ENCODE assay signal across 30 cellular contexts in the genomic region with DNA sequence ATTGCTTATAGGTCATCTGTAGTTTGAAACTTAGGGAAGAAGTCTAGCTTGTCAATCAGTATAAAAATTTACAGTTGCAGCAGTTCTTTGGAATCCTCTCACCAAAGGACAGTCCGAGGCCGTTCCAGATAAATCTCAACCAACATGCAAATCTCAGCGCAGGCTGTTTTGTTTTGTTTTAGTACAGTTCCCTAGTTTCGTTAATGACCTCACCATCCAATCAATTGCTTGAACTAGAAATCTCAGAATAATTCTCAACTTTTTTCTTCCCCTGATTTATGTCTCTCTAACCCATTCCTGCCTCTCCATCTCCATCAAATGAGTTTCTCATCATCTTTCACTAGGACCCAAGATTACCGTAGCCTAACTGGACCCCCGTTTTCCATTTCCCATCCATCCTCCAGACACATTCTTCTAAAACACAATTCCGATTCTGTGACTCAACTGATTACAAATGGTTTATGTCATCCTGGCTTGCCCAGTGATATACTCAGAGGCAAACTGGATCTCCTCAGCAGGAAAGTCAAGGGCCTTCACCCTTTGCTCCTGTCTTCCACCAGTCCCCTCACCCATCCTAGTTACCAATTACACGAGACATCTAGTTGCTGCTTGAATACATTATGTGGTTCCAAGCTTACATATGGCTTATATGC. TPM values are rescaled to one million over a fixed set of nuclear protein-coding genes. Genes with fewer than 3 reads are reported as not detected.
A peak's percentile ranks its signal among the peaks of the same experiment; 100 is the strongest.
DNase-seq lines count a peak whose midpoint lies in the region; ATAC-seq, FAIRE-seq and TF ChIP-seq lines count a peak whose summit lies in the region.
"Had no signal": no experiment of that assay in that cellular context is flagged by ENCODE, and none has a peak within 500 bp of the region (broad histone marks: within the 10 kb centered on the region; RNA-seq: fewer than 3 reads in every experiment).

No MANE protein-coding gene starts in this region.

- BruUV-seq in K562 (replicated peaks; lab: Mats Ljungman, UMichigan) = no TSS peak

- H3K27ac ChIP-seq in K562 (ENCODE audit: extremely low read depth, low read depth, low read length) (no peak overlapping the region), heart left ventricle (peak overlapping the region in 10 of 12 donors; percentile 9 to 95 (median 85))
- H3K27ac ChIP-seq: dorsolateral prefrontal cortex, epithelial cell of prostate, HL-60, SJSA1 had no signal

- no peaks in the 10 kb centered on the region for H3K36me3 Mint-ChIP-seq in HFFc6 (ENCODE audit: low read depth)
- H3K36me3 Mint-ChIP-seq in activated naive CD8-positive, alpha-beta T cell treated with anti-CD3 and anti-CD28 coated beads, Interleukin-2, amount 50 U/mL, for 24 hours (ENCODE audit: low read depth) = peaks cover 2% of the 10 kb centered on the region
- H3K36me3 Mint-ChIP-seq: type B pancreatic cell had no signal

- H3K27me3 ChIP-seq in K562 (ENCODE audit: control insufficient read depth in 2 of 2, insufficient read depth in 2 of 2, low read length in 2 of 2) (no peaks in the 10 kb centered on the region), heart left ventricle (no peaks in the 10 kb centered on the region)
- H3K27me3 ChIP-seq: dorsolateral prefrontal cortex, MG63, SJSA1 had no signal

- 78% methylated on average over 8 of the region's 8 CpGs for WGBS in K562 (ENCODE audit: insufficient coverage, low coverage, missing lambda C conversion rate)
- 51 to 56% (median 54%) methylated on average over 8 of the region's 8 CpGs for WGBS in heart left ventricle, 4 donors

- peaks cover 6% of the 10 kb centered on the region; the same call in 1 of the 2 replicates for H3K9me3 ChIP-seq in K562 (replicated peaks; ENCODE audit: control insufficient read depth, insufficient read depth, low read depth, low read length)
- H3K9me3 ChIP-seq in heart left ventricle = peaks cover 0 to 15% (median 8%) of the 10 kb centered on the region in 12 donors
- H3K9me3 ChIP-seq: SJSA1 had no signal

- no peak overlapping the region for H3K4me3 ChIP-seq in K562
- H3K4me3 ChIP-seq in heart left ventricle = peak overlapping the region in 8 of 12 donors; percentile 4 to 53 (median 40)
- H3K4me3 ChIP-seq: dorsolateral prefrontal cortex, MG63, mucosa of descending colon, SJSA1 had no signal

- no peak for TF ChIP-seq EP300 in K562 (IDR thresholded peaks at IDR 0.05; ENCODE audit: low read length)

- TF ChIP-seq CTCF in HFFc6 (IDR thresholded peaks at IDR 0.05) = no peak
- no peak for TF ChIP-seq CTCF in K562 (IDR thresholded peaks at IDR 0.05 in 2 of 3, conservative IDR thresholded peaks at IDR 0.05 in 1 of 3; ENCODE audit: insufficient read depth in 2 of 3, low read depth in 1 of 3, low read length in 3 of 3)
- no peak for TF ChIP-seq CTCF in heart left ventricle (IDR thresholded peaks at IDR 0.05)

- DNase-seq in HFFc6 = peak; percentile 31
- no peak for DNase-seq in K562 (ENCODE audit: extremely low read depth in 1 of 4, low spot score in 3 of 4)
- DNase-seq in heart left ventricle = no peak
- no peak for DNase-seq in activated naive CD8-positive, alpha-beta T cell treated with anti-CD3 and anti-CD28 coated beads, Interleukin-2, amount 50 U/mL, for 24 hours
- DNase-seq in NCI-H2196 treated with DMSO at 0.1 percent for 48 hours (lab: John Stamatoyannopoulos, UW; ENCODE audit: unreplicated experiment) = no peak
- DNase-seq: activated CD4-positive, alpha-beta T cell treated with anti-CD3 and anti-CD28 coated beads, Interleukin-2, amount 50 U/mL, for 48 hours; activated gamma-delta T cell; caudate nucleus; COR-L47; dorsolateral prefrontal cortex; MG63; mucosa of descending colon; NCI-H1436; NCI-H526; small intestine; stimulated activated CD4-positive, alpha-beta T cell treated with anti-CD3 and anti-CD28 coated beads, Interleukin-4, amount 100 ng/mL, for 1 hour; stimulated activated naive CD8-positive, alpha-beta T cell treated with anti-CD3 and anti-CD28 coated beads, Interleukin-15, Interleukin-2, amounts not matched to agents 100 U/mL and 50 U/mL, for 24 hours; T-helper 17 cell had no signal

- ATAC-seq in K562 = no peak
- peak in 2 of 4 donors; percentile 46 to 49 for ATAC-seq in heart left ventricle
- no peak for ATAC-seq in activated naive CD8-positive, alpha-beta T cell treated with anti-CD3 and anti-CD28 coated beads, Interleukin-2, amount 50 U/mL, for 24 hours
- no peak for ATAC-seq in SK-N-SH treated with all-trans-retinoic acid at 6 μM for 48 hours
- no peak for ATAC-seq in GM19397 (IDR thresholded peaks at IDR 0.05; ENCODE audit: unreplicated experiment)
- ATAC-seq: mucosa of descending colon; stimulated activated naive CD8-positive, alpha-beta T cell treated with anti-CD3 and anti-CD28 coated beads, Interleukin-15, Interleukin-2, amounts not matched to agents 100 U/mL and 50 U/mL, for 24 hours; T-helper 17 cell; WTC11 had no signal

- H3K36me3 ChIP-seq in K562 (ENCODE audit: control insufficient read depth, insufficient read depth, low read length) (no peaks in the 10 kb centered on the region), heart left ventricle (peaks cover 0 to 3% (median 0%) of the 10 kb centered on the region in 9 donors)
- H3K36me3 ChIP-seq: MG63, SJSA1 had no signal

- peak overlapping the region; percentile 6 for H3K27ac Mint-ChIP-seq in HFFc6
- H3K27ac Mint-ChIP-seq in activated naive CD8-positive, alpha-beta T cell treated with anti-CD3 and anti-CD28 coated beads, Interleukin-2, amount 50 U/mL, for 24 hours = no peak overlapping the region
- H3K27ac Mint-ChIP-seq: IgD-negative memory B cell, progenitor cell of endocrine pancreas, T-helper 17 cell, type B pancreatic cell, WTC11 had no signal

- intact Hi-C loops in K562 (cut with micrococcal nuclease) = loop anchor here (10.0 kb wide), 1 partner anchor 429 kb away; a partner anchor contains a TSS
- intact Hi-C loops in heart left ventricle (cut with DNase I) = loop anchor here in 1 of 10 donors (10.0 kb wide), 1 partner anchor 449 kb away; no protein-coding TSS in a partner anchor

- no peak for TF ChIP-seq RAD21 in K562 (CRISPR knock-in tag; conservative IDR thresholded peaks at IDR 0.05 in 1 of 2, IDR thresholded peaks at IDR 0.05 in 1 of 2)

- in situ Hi-C loops in K562 (cut with MboI) = loop anchor here (25.0 kb wide), 2 partner anchors 627 to 802 kb away; a partner anchor contains a TSS

- TF ChIP-seq POLR2A in K562 (conservative IDR thresholded peaks at IDR 0.05) (no peak), heart left ventricle (IDR thresholded peaks at IDR 0.05) (no peak)

- H3K4me3 Mint-ChIP-seq in HFFc6 = peak overlapping the region; percentile 3
- no peak overlapping the region for H3K4me3 Mint-ChIP-seq in activated naive CD8-positive, alpha-beta T cell treated with anti-CD3 and anti-CD28 coated beads, Interleukin-2, amount 50 U/mL, for 24 hours
- H3K4me3 Mint-ChIP-seq: IgD-negative memory B cell, neural crest cell, T-helper 17 cell, type B pancreatic cell, WTC11 had no signal

- H4K20me1 ChIP-seq in K562 (replicated peaks; ENCODE audit: control insufficient read depth, insufficient read depth, low read length) = no peaks in the 10 kb centered on the region

- no peak overlapping the region for H2AFZ ChIP-seq in K562 (ENCODE audit: low read depth, low read length)

- H3K27me3 Mint-ChIP-seq in HFFc6 (ENCODE audit: insufficient read depth) = no peaks in the 10 kb centered on the region; the same call in 1 of the 2 replicates
- H3K27me3 Mint-ChIP-seq in activated naive CD8-positive, alpha-beta T cell treated with anti-CD3 and anti-CD28 coated beads, Interleukin-2, amount 50 U/mL, for 24 hours = no peaks in the 10 kb centered on the region
- H3K27me3 Mint-ChIP-seq: T-helper 17 cell had no signal

- no peak overlapping the region for H3K9ac ChIP-seq in K562 (ENCODE audit: insufficient read depth in 1 of 2, low read depth in 2 of 2, low read length in 2 of 2)

- no peaks in the 10 kb centered on the region for H3K9me3 Mint-ChIP-seq in HFFc6
- peaks cover 17% of the 10 kb centered on the region for H3K9me3 Mint-ChIP-seq in activated naive CD8-positive, alpha-beta T cell treated with anti-CD3 and anti-CD28 coated beads, Interleukin-2, amount 50 U/mL, for 24 hours

- no peak for FAIRE-seq in K562 (lab: Jason Lieb, UNC)
- FAIRE-seq: small intestine had no signal

- POLR2A ChIA-PET in K562 (lab: Yijun Ruan, JAX) = interaction anchor here (0.9 to 1.0 kb wide), 2 partner anchors 9 to 435 kb away, joined by 3 read pairs; no protein-coding TSS in a partner anchor

- no peak overlapping the region for H3K4me2 ChIP-seq in K562 (ENCODE audit: insufficient read depth, low read length)

- CTCF ChIA-PET in K562 (lab: Yijun Ruan, JAX; ENCODE audit: low intra/inter-chr PET ratio) = no interaction called here

- H3K79me2 ChIP-seq in K562 (ENCODE audit: control insufficient read depth, insufficient read depth, low read length) = no peaks in the 10 kb centered on the region

- no peaks in the 10 kb centered on the region for H3K9me1 ChIP-seq in K562 (ENCODE audit: control insufficient read depth, insufficient read depth, low read length)

- H3K4me1 ChIP-seq in K562 (replicated peaks in 1 of 2; ENCODE audit: control insufficient read depth in 2 of 2, insufficient read depth in 2 of 2, low read length in 2 of 2) (peaks cover 19 to 50% of the 10 kb centered on the region in 2 experiments), heart left ventricle (peaks cover 0 to 10% (median 1%) of the 10 kb centered on the region in 12 donors)

- peaks cover 17% of the 10 kb centered on the region for H3K4me1 Mint-ChIP-seq in HFFc6 (ENCODE audit: low read depth)
- H3K4me1 Mint-ChIP-seq in activated naive CD8-positive, alpha-beta T cell treated with anti-CD3 and anti-CD28 coated beads, Interleukin-2, amount 50 U/mL, for 24 hours = peaks cover 4% of the 10 kb centered on the region
- H3K4me1 Mint-ChIP-seq: IgD-negative memory B cell, neural crest cell had no signal

RNA-seq across cellular contexts. Expression of a gene that starts 1.3 kb away (rescaled TPM):
- total RNA-seq in HFFc6 (2021; fragmentation: NEBNext Ultra II Directional; extraction: Animal tissue kit (Norgen Biotek cat#: 25700)) = not detected
- total RNA-seq in K562 (2011; cell fraction: chromatin; rRNA removed; ENCODE audit: low replicate concordance) = 0.21 TPM in 1 of 2 replicates, not detected in the other
- total RNA-seq in K562 (2011; cell fraction: nucleolus; rRNA removed) = not detected in 2 replicates
- total RNA-seq in K562 (2011; cell fraction: nucleoplasm; rRNA removed) = not detected in 2 replicates
- total RNA-seq in K562 (2014; rRNA removed) (0.05 TPM in 1 of 2 replicates, not detected in the other), K562 (2014; rRNA removed; fragmentation: Illumina TruSeq; extraction: Trizol) (0.13 TPM in 1 of 2 replicates, not detected in the other), K562 (2015; rRNA removed; fragmentation: Illumina TruSeq; extraction: Trizol) (not detected in 2 replicates), K562 (2021) (0.20 TPM in 1 of 2 replicates, not detected in the other), heart left ventricle (100 to 1,000 TPM in 2 of 9 donors, 10 to 100 TPM in 7; 14.5 to 130 (median 50.0) TPM)
- polyA plus RNA-seq in K562 (2011; rRNA removed) (0.05 TPM in 1 of 2 replicates, not detected in the other), K562 (2014; fragmentation: Illumina TruSeq; extraction: Trizol) (0.08 and 0.10 TPM in 2 replicates), K562 (2014; fragmentation: Nextera tagmentation; extraction: Ambion mirVana) (under 1 TPM; 0.14 to 0.35 TPM), K562 (2014; rRNA removed) (0.05 TPM in 1 of 2 replicates, not detected in the other), heart left ventricle (100 to 1,000 TPM in 1 of 2 donors, 1 to 10 TPM in 1; 2.6 to 105 TPM)
- polyA plus RNA-seq in K562 (2011; cell fraction: cytosol; rRNA removed) = 0.04 TPM in 1 of 2 replicates, not detected in the other
- not detected in 2 replicates for polyA plus RNA-seq in K562 (2011; cell fraction: nucleus; rRNA removed)
- 0.07 and 0.09 TPM in 2 replicates for polyA plus RNA-seq in K562 (2012)
- not detected in 2 replicates for polyA minus RNA-seq in K562 (2011; rRNA and poly(A)+ RNA removed)
- polyA minus RNA-seq in K562 (2011; cell fraction: cytosol; rRNA and poly(A)+ RNA removed) = not detected in 2 replicates
- not detected in 2 replicates for polyA minus RNA-seq in K562 (2011; cell fraction: nucleus; rRNA and poly(A)+ RNA removed)
- total RNA-seq: mucosa of descending colon, neural crest cell, progenitor cell of endocrine pancreas, SJSA1, T-helper 17 cell, WTC11 had no signal
- polyA plus RNA-seq: adipose tissue, BJ, IgD-negative memory B cell, small intestine had no signal

RNA-seq across cellular contexts. Expression of a gene that starts 10.3 kb away (rescaled TPM):
- 10 to 100 TPM; 11.6 to 16.5 (median 15.5) TPM for total RNA-seq in HFFc6 (2021; fragmentation: NEBNext Ultra II Directional; extraction: Animal tissue kit (Norgen Biotek cat#: 25700))
- total RNA-seq in K562 (2011; cell fraction: chromatin; rRNA removed; ENCODE audit: low replicate concordance) = 71.2 and 77.5 TPM in 2 replicates
- 28.5 and 36.1 TPM in 2 replicates for total RNA-seq in K562 (2011; cell fraction: nucleolus; rRNA removed)
- total RNA-seq in K562 (2011; cell fraction: nucleoplasm; rRNA removed) = 34.3 and 37.7 TPM in 2 replicates
- total RNA-seq in K562 (2014; rRNA removed) (20.1 and 22.6 TPM in 2 replicates), K562 (2014; rRNA removed; fragmentation: Illumina TruSeq; extraction: Trizol) (32.1 and 34.4 TPM in 2 replicates), K562 (2015; rRNA removed; fragmentation: Illumina TruSeq; extraction: Trizol) (29.7 and 29.8 TPM in 2 replicates), K562 (2021) (29.0 and 31.8 TPM in 2 replicates), heart left ventricle (10 to 100 TPM; 15.0 to 31.8 (median 21.1) TPM)
- polyA plus RNA-seq in K562 (2011; rRNA removed) (9.3 and 10.8 TPM in 2 replicates), K562 (2014; fragmentation: Illumina TruSeq; extraction: Trizol) (14.6 and 16.6 TPM in 2 replicates), K562 (2014; fragmentation: Nextera tagmentation; extraction: Ambion mirVana) (1 to 10 TPM; 6.0 to 8.3 TPM), K562 (2014; rRNA removed) (12.3 and 13.9 TPM in 2 replicates), heart left ventricle (10 to 100 TPM in 1 of 2 donors, 1 to 10 TPM in 1; 8.4 to 13.4 TPM)
- 5.0 and 8.8 TPM in 2 replicates for polyA plus RNA-seq in K562 (2011; cell fraction: cytosol; rRNA removed)
- 11.0 and 11.1 TPM in 2 replicates for polyA plus RNA-seq in K562 (2011; cell fraction: nucleus; rRNA removed)
- 13.2 and 15.1 TPM in 2 replicates for polyA plus RNA-seq in K562 (2012)
- 37.7 and 51.3 TPM in 2 replicates for polyA minus RNA-seq in K562 (2011; rRNA and poly(A)+ RNA removed)
- 22.4 and 30.3 TPM in 2 replicates for polyA minus RNA-seq in K562 (2011; cell fraction: cytosol; rRNA and poly(A)+ RNA removed)
- 10.8 and 25.4 TPM in 2 replicates for polyA minus RNA-seq in K562 (2011; cell fraction: nucleus; rRNA and poly(A)+ RNA removed)

RNA-seq across cellular contexts. Expression of a gene that starts 54.5 kb away (rescaled TPM):
- 10 to 100 TPM in 1 of 6 experiments, 1 to 10 TPM in 5; 6.6 to 10.2 (median 9.1) TPM for total RNA-seq in HFFc6 (2021; fragmentation: NEBNext Ultra II Directional; extraction: Animal tissue kit (Norgen Biotek cat#: 25700))
- 12.4 and 21.6 TPM in 2 replicates for total RNA-seq in K562 (2011; cell fraction: chromatin; rRNA removed; ENCODE audit: low replicate concordance)
- 5.2 and 8.3 TPM in 2 replicates for total RNA-seq in K562 (2011; cell fraction: nucleolus; rRNA removed)
- total RNA-seq in K562 (2011; cell fraction: nucleoplasm; rRNA removed) = 10.3 and 12.6 TPM in 2 replicates
- 10.9 and 13.0 TPM in 2 replicates for total RNA-seq in K562 (2014; rRNA removed)
- 20.9 and 23.9 TPM in 2 replicates for total RNA-seq in K562 (2014; rRNA removed; fragmentation: Illumina TruSeq; extraction: Trizol)
- 19.3 and 19.6 TPM in 2 replicates for total RNA-seq in K562 (2015; rRNA removed; fragmentation: Illumina TruSeq; extraction: Trizol)
- 14.6 and 15.9 TPM in 2 replicates for total RNA-seq in K562 (2021)
- 11.6 and 16.7 TPM in 2 replicates for polyA plus RNA-seq in K562 (2011; rRNA removed)
- 6.0 and 10.4 TPM in 2 replicates for polyA plus RNA-seq in K562 (2011; cell fraction: cytosol; rRNA removed)
- polyA plus RNA-seq in K562 (2011; cell fraction: nucleus; rRNA removed) = 6.8 and 8.3 TPM in 2 replicates
- 14.7 and 19.2 TPM in 2 replicates for polyA plus RNA-seq in K562 (2012)
- polyA plus RNA-seq in K562 (2014; fragmentation: Illumina TruSeq; extraction: Trizol) = 21.9 and 22.2 TPM in 2 replicates
- polyA plus RNA-seq in K562 (2014; fragmentation: Nextera tagmentation; extraction: Ambion mirVana) = 10 to 100 TPM; 21.6 to 34.5 TPM
- polyA plus RNA-seq in K562 (2014; rRNA removed) = 21.4 and 23.8 TPM in 2 replicates
- 16.8 and 17.7 TPM in 2 replicates for polyA minus RNA-seq in K562 (2011; rRNA and poly(A)+ RNA removed)
- 4.5 and 4.8 TPM in 2 replicates for polyA minus RNA-seq in K562 (2011; cell fraction: cytosol; rRNA and poly(A)+ RNA removed)
- polyA minus RNA-seq in K562 (2011; cell fraction: nucleus; rRNA and poly(A)+ RNA removed) = 2.6 and 3.2 TPM in 2 replicates
- total RNA-seq in heart left ventricle = 10 to 100 TPM in 2 of 9 donors, 1 to 10 TPM in 7; 4.2 to 15.5 (median 8.4) TPM
- polyA plus RNA-seq in heart left ventricle = 1 to 10 TPM; 7.3 to 9.7 TPM

RNA-seq across cellular contexts. Expression of a gene that starts 54.6 kb away (rescaled TPM):
- total RNA-seq in HFFc6 (2021; fragmentation: NEBNext Ultra II Directional; extraction: Animal tissue kit (Norgen Biotek cat#: 25700)) = 1 to 10 TPM; 7.0 to 9.5 (median 8.1) TPM
- total RNA-seq in K562 (2011; cell fraction: chromatin; rRNA removed; ENCODE audit: low replicate concordance) = 9.1 and 31.6 TPM in 2 replicates
- total RNA-seq in K562 (2011; cell fraction: nucleolus; rRNA removed) = 6.2 and 7.5 TPM in 2 replicates
- total RNA-seq in K562 (2011; cell fraction: nucleoplasm; rRNA removed) = 11.7 and 16.8 TPM in 2 replicates
- 25.4 and 28.9 TPM in 2 replicates for total RNA-seq in K562 (2014; rRNA removed)
- 52.8 and 56.1 TPM in 2 replicates for total RNA-seq in K562 (2014; rRNA removed; fragmentation: Illumina TruSeq; extraction: Trizol)
- total RNA-seq in K562 (2015; rRNA removed; fragmentation: Illumina TruSeq; extraction: Trizol) = 41.0 and 44.3 TPM in 2 replicates
- 33.3 and 37.0 TPM in 2 replicates for total RNA-seq in K562 (2021)
- 25.7 and 38.6 TPM in 2 replicates for polyA plus RNA-seq in K562 (2011; rRNA removed)
- polyA plus RNA-seq in K562 (2011; cell fraction: cytosol; rRNA removed) = 6.1 and 11.0 TPM in 2 replicates
- 5.6 and 8.1 TPM in 2 replicates for polyA plus RNA-seq in K562 (2011; cell fraction: nucleus; rRNA removed)
- polyA plus RNA-seq in K562 (2012) = 17.9 and 26.4 TPM in 2 replicates
- 31.9 and 39.7 TPM in 2 replicates for polyA plus RNA-seq in K562 (2014; fragmentation: Illumina TruSeq; extraction: Trizol)
- polyA plus RNA-seq in K562 (2014; fragmentation: Nextera tagmentation; extraction: Ambion mirVana) = 10 to 100 TPM; 15.2 to 17.2 TPM
- 26.5 and 28.3 TPM in 2 replicates for polyA plus RNA-seq in K562 (2014; rRNA removed)
- polyA minus RNA-seq in K562 (2011; rRNA and poly(A)+ RNA removed) = 48.5 and 48.9 TPM in 2 replicates
- 12.7 and 16.2 TPM in 2 replicates for polyA minus RNA-seq in K562 (2011; cell fraction: cytosol; rRNA and poly(A)+ RNA removed)
- 4.3 and 6.6 TPM in 2 replicates for polyA minus RNA-seq in K562 (2011; cell fraction: nucleus; rRNA and poly(A)+ RNA removed)
- total RNA-seq in heart left ventricle = 1 to 10 TPM; 5.3 to 7.9 (median 6.6) TPM
- polyA plus RNA-seq in heart left ventricle = 10 to 100 TPM in 1 of 2 donors, 1 to 10 TPM in 1; 2.1 to 10.8 TPM

Comparison
In these comparisons a context has a peak if more than half of its experiments do, and no peak if none do; other contexts are left out.
1. RNA of a gene that starts 1.3 kb away (total RNA-seq): 14.5 to 130 TPM in heart left ventricle; 0.05 to 0.21 TPM in K562 and not detected in HFFc6; every median in the first group is over 10 times any median in the second.